ENCODE assay signal across 1 cellular context in the genomic region with DNA sequence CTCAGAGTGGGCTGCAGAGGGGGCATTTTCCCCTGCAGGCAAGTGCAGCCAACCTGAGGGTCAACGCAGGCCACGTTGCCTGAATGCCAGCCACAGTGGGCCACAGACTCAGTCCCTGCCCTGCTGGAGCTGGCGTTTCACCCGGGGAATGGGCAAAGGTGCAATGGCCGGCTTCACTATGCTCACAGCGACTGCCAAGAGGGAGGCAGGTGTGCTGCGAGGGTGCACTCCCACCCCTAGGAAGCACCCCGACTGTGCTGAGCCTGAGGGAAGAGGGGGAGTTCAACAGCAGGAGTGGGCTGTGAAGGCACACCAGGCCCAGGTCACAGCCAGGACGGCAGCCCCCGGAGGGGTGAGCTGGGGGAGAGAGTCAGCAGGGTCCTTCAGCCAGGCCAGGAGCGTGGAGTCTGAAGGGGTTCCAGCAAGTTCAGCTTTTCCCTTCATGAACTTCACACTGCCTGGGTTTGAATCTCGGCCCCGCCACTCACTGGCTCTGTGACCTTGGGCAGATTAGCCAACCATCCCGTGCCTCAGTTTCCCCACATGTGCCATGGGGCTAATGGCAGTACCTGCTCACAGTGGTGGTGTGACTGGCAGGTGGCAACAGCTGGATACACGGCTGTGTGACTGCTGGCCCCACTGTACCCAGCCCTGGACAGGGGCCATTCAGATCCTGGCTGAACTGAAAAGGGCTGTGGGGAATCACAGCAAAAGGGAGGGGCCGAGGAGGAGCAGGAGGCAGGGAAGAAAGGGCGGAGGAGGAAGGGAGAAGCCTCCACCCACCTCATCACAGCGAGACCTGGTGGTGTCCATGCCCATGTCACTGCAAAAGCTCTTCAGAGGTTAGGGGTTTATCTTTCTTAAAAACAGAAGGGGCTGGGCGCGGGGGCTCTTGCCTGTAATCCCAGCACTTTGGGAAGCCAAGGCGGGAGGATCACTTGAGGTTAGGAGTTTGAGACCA.
TF ChIP-seq lines count a peak whose summit lies in the region.

No MANE protein-coding gene starts in this region.

TF ChIP-seq in H1, 55 proteins besides CTCF, POLR2A, EP300 and RAD21:
- TF ChIP-seq HDAC6 (IDR thresholded peaks at IDR 0.05; ENCODE audit: low read depth, low read length) (no peak), FOSL1 (IDR thresholded peaks at IDR 0.05; ENCODE audit: insufficient read depth, low read depth, low read length) (no peak), EZH2 (IDR thresholded peaks at IDR 0.05; ENCODE audit: low read depth, low read length, severe bottlenecking) (no peak), TCF12 (IDR thresholded peaks at IDR 0.05; ENCODE audit: low read depth, low read length) (no peak), SRF (IDR thresholded peaks at IDR 0.05; ENCODE audit: low read depth, low read length) (no peak), ZNF274 (IDR thresholded peaks at IDR 0.05; ENCODE audit: borderline replicate concordance, extremely low read depth, low read length) (no peak), NRF1 (IDR thresholded peaks at IDR 0.05; ENCODE audit: low read depth, low read length) (no peak), SP1 (IDR thresholded peaks at IDR 0.05; ENCODE audit: low read depth, low read length) (no peak), CTBP2 (IDR thresholded peaks at IDR 0.05; ENCODE audit: borderline replicate concordance, insufficient read depth, insufficient read length, low read length) (no peak), JUN (IDR thresholded peaks at IDR 0.05; ENCODE audit: low read depth, low read length) (no peak), TEAD4 (IDR thresholded peaks at IDR 0.05; ENCODE audit: low read depth, low read length) (no peak), SIRT6 (IDR thresholded peaks at IDR 0.05; ENCODE audit: low read length) (no peak), GABPA (IDR thresholded peaks at IDR 0.05; ENCODE audit: borderline replicate concordance, insufficient read depth, low read length) (no peak), KDM4A (IDR thresholded peaks at IDR 0.05; ENCODE audit: low read depth, low read length, severe bottlenecking) (no peak), CHD7 (IDR thresholded peaks at IDR 0.05; ENCODE audit: insufficient replicate concordance, low read length) (no peak), RBBP5 (IDR thresholded peaks at IDR 0.05; ENCODE audit: borderline replicate concordance, low read depth, low read length) (no peak), POU5F1 (IDR thresholded peaks at IDR 0.05; ENCODE audit: low read depth, low read length) (no peak), YY1 (IDR thresholded peaks at IDR 0.05; ENCODE audit: low read depth, low read length) (no peak), ATF2 (IDR thresholded peaks at IDR 0.05; ENCODE audit: low read length) (no peak), TAF1 (IDR thresholded peaks at IDR 0.05; ENCODE audit: low read depth, low read length) (no peak)
